ENCODE assay signal across 1 cellular context in genomic region chr11:87299041-87299481, GRCh38.
TF ChIP-seq lines count a peak whose summit lies in the region.

No MANE protein-coding gene starts in this region.

TF ChIP-seq in GM12878, 131 proteins besides CTCF, POLR2A, EP300 and RAD21 (continued from another document):
- TF ChIP-seq RELB (IDR thresholded peaks at IDR 0.05; ENCODE audit: low read depth) = 0 out of 2 replicates have a peak, but pooled peaks have one; percentile 30
- no peak for TF ChIP-seq PKNOX1 (IDR thresholded peaks at IDR 0.05)
TF ChIP-seq in GM12878: peak in this region for 2.
